Comparison of ENCODE assay signal across 20 cellular contexts in genomic region chr2:60540054-60540453, GRCh38. TPM values are rescaled to one million over a fixed set of nuclear protein-coding genes. Genes with fewer than 3 reads are reported as not detected.
DNase-seq lines count a peak whose midpoint lies in the region; ATAC-seq and TF ChIP-seq lines count a peak whose summit lies in the region.
"Had no signal": no experiment of that assay in that cellular context is flagged by ENCODE, and none has a peak within 500 bp of the region (broad histone marks: within the 10 kb centered on the region; RNA-seq: fewer than 3 reads in every experiment).

No MANE protein-coding gene starts in this region.

- no peak overlapping the region for H3K4me3 ChIP-seq in LNCaP clone FGC (ENCODE audit: low read depth, low read length)
- H3K4me3 ChIP-seq: GM23248, right atrium auricular region, vagina had no signal

- H3K27me3 Mint-ChIP-seq in stimulated activated memory B cell treated with anti-CD40 and anti-IgM and Interleukin-4, amounts not matched to agents 10 μg/mL and 1 μg/mL and 100 μg/mL, for 72 hours: no peaks in the 10 kb centered on the region
- H3K27me3 Mint-ChIP-seq in Calu3 (ENCODE audit: unreplicated experiment): peaks cover 58% of the 10 kb centered on the region

- CTCF ChIA-PET in Calu3 (lab: Charles Lee): interaction anchor here (0.5 kb wide), 1 partner anchor 22 kb away, joined by 3 read pairs; no protein-coding TSS in a partner anchor

- ATAC-seq in stimulated activated memory B cell treated with anti-CD40 and anti-IgM and Interleukin-4, amounts not matched to agents 10 μg/mL and 1 μg/mL and 100 μg/mL, for 72 hours: no peak
- ATAC-seq in HG02763 (IDR thresholded peaks at IDR 0.05; ENCODE audit: unreplicated experiment) (no peak), HG03135 (IDR thresholded peaks at IDR 0.05; ENCODE audit: unreplicated experiment) (no peak)
- ATAC-seq: Right ventricle myocardium inferior had no signal

- peaks cover 83% of the 10 kb centered on the region for H3K4me1 Mint-ChIP-seq in stimulated activated memory B cell treated with anti-CD40 and anti-IgM and Interleukin-4, amounts not matched to agents 10 μg/mL and 1 μg/mL and 100 μg/mL, for 72 hours
- no peaks in the 10 kb centered on the region for H3K4me1 Mint-ChIP-seq in Calu3 (ENCODE audit: low read depth, unreplicated experiment)

- no peak for TF ChIP-seq CTCF in LNCaP clone FGC (IDR thresholded peaks at IDR 0.05; ENCODE audit: control insufficient read depth, extremely low read depth, insufficient read depth)
- no peak for TF ChIP-seq CTCF in Calu3 (IDR thresholded peaks at IDR 0.05; ENCODE audit: unreplicated experiment)

- peak overlapping the region; percentile 23 for H3K27ac Mint-ChIP-seq in stimulated activated memory B cell treated with anti-CD40 and anti-IgM and Interleukin-4, amounts not matched to agents 10 μg/mL and 1 μg/mL and 100 μg/mL, for 72 hours
- no peak overlapping the region for H3K27ac Mint-ChIP-seq in Calu3 (ENCODE audit: unreplicated experiment)

- H3K4me3 Mint-ChIP-seq in stimulated activated memory B cell treated with anti-CD40 and anti-IgM and Interleukin-4, amounts not matched to agents 10 μg/mL and 1 μg/mL and 100 μg/mL, for 72 hours: no peak overlapping the region
- H3K4me3 Mint-ChIP-seq in Calu3 (ENCODE audit: low read depth, unreplicated experiment): no peak overlapping the region

- no TSS peak for BruUV-seq in Calu3 (replicated peaks; lab: Mats Ljungman, UMichigan)

- peaks cover 55% of the 10 kb centered on the region for H3K36me3 Mint-ChIP-seq in stimulated activated memory B cell treated with anti-CD40 and anti-IgM and Interleukin-4, amounts not matched to agents 10 μg/mL and 1 μg/mL and 100 μg/mL, for 72 hours
- H3K36me3 Mint-ChIP-seq in Calu3 (ENCODE audit: insufficient read depth, unreplicated experiment): no peaks in the 10 kb centered on the region

- peak; percentile 12 to 64 for DNase-seq in NCI-H524 (lab: John Stamatoyannopoulos, UW)
- no peak for DNase-seq in NCI-H524 treated with DMSO at 0.1 percent for 48 hours (lab: John Stamatoyannopoulos, UW)
- DNase-seq in LNCaP clone FGC (ENCODE audit: low read depth): peak; percentile 63
- peak; percentile 52 for DNase-seq in NOMO-1 treated with dmso at 0.1 percent for 144 hours (lab: John Stamatoyannopoulos, UW; ENCODE audit: unreplicated experiment)
- no peak for DNase-seq in Calu3
- DNase-seq: activated gamma-delta T cell; amniotic stem cell; caudate nucleus; dorsolateral prefrontal cortex; foreskin melanocyte; GF-D8; GM23248; NK-92 treated with Interleukin-12 subunit alpha and Interleukin-12 subunit beta, amount 100 ng/mL, for 24 hours; T-helper 1 cell had no signal

- no peaks in the 10 kb centered on the region for H3K9me3 Mint-ChIP-seq in stimulated activated memory B cell treated with anti-CD40 and anti-IgM and Interleukin-4, amounts not matched to agents 10 μg/mL and 1 μg/mL and 100 μg/mL, for 72 hours
- no peaks in the 10 kb centered on the region for H3K9me3 Mint-ChIP-seq in Calu3 (ENCODE audit: low read depth, unreplicated experiment)

- intact Hi-C loops in Calu3 (cut with micrococcal nuclease; ENCODE audit: unreplicated experiment): no loop called here

RNA-seq across cellular contexts. Expression of gene BCL11A, which starts 13.4 kb away (rescaled TPM):
- total RNA-seq in Calu3 (2022): 8.1 and 8.5 TPM in 2 replicates

Comparison
In these comparisons a context has a peak if more than half of its experiments do, and no peak if none do; other contexts are left out.
1. DNase-seq: peak in NCI-H524 (2 of 2), LNCaP clone FGC (single experiment) and NOMO-1 treated with dmso at 0.1 percent for 144 hours (single experiment); none in NCI-H524 treated with DMSO at 0.1 percent for 48 hours (single experiment) and Calu3 (single experiment).